In genomic region chr22:21593406-21594232, GRCh38 we compare ENCODE assay signal across 10 cellular contexts. TPM values are rescaled to one million over a fixed set of nuclear protein-coding genes. Genes with fewer than 3 reads are reported as not detected.
DNase-seq lines count a peak whose midpoint lies in the region; ATAC-seq and TF ChIP-seq lines count a peak whose summit lies in the region.
"Had no signal": no experiment of that assay in that cellular context is flagged by ENCODE, and none has a peak within 500 bp of the region (broad histone marks: within the 10 kb centered on the region; RNA-seq: fewer than 3 reads in every experiment).

No MANE protein-coding gene starts in this region.

- peaks cover 30% of the 10 kb centered on the region for H3K4me1 ChIP-seq in OCI-LY3 (ENCODE audit: low read length)
- peaks cover 14% of the 10 kb centered on the region for H3K4me1 ChIP-seq in osteoblast (ENCODE audit: insufficient read depth, low read length)
- peaks cover 42% of the 10 kb centered on the region for H3K4me1 ChIP-seq in psoas muscle

- H3K4me3 ChIP-seq in GM12864 (ENCODE audit: low read depth, low read length) (no peak overlapping the region), OCI-LY3 (ENCODE audit: low read length) (no peak overlapping the region), epithelial cell of proximal tubule (ENCODE audit: low read depth, low read length) (no peak overlapping the region), osteoblast (ENCODE audit: insufficient read depth, low read length) (no peak overlapping the region), psoas muscle (no peak overlapping the region)
- H3K4me3 ChIP-seq: testis had no signal

- H2AFZ ChIP-seq in OCI-LY3 (ENCODE audit: low read depth, low read length) (no peak overlapping the region), osteoblast (ENCODE audit: low read length) (no peak overlapping the region)

- peaks cover 87% of the 10 kb centered on the region for H4K20me1 ChIP-seq in OCI-LY3 (ENCODE audit: insufficient read depth, low read length)
- peaks cover 78% of the 10 kb centered on the region for H4K20me1 ChIP-seq in osteoblast (ENCODE audit: insufficient read depth, low read length)

- no peak overlapping the region for H3K4me2 ChIP-seq in OCI-LY3 (ENCODE audit: low read length)
- H3K4me2 ChIP-seq in osteoblast (ENCODE audit: insufficient read depth, low read length), result no peak overlapping the region

- H3K79me2 ChIP-seq in OCI-LY3 (ENCODE audit: low read length) (peaks cover 100% of the 10 kb centered on the region), osteoblast (ENCODE audit: insufficient read depth, low read length) (peaks cover 98% of the 10 kb centered on the region)

- intact Hi-C loops in psoas muscle (cut with DNase I), result loop anchor here in 1 of 2 donors (5.0 kb wide), 1 partner anchor 34 kb away; no protein-coding TSS in a partner anchor

- TF ChIP-seq CTCF in GM12864 (IDR thresholded peaks at IDR 0.05; ENCODE audit: low read depth, low read length, missing control alignments) (peak; percentile 14), OCI-LY3 (IDR thresholded peaks at IDR 0.05; ENCODE audit: low read depth, low read length) (peak; percentile 27; the same call in 1 of the 2 replicates), epithelial cell of proximal tubule (conservative IDR thresholded peaks at IDR 0.05; ENCODE audit: low read depth, low read length) (peak; percentile 59), osteoblast (IDR thresholded peaks at IDR 0.05; ENCODE audit: extremely low read depth, low read depth, low read length) (peak; percentile 39), psoas muscle (IDR thresholded peaks at IDR 0.05) (no peak)

- H3K27me3 ChIP-seq in OCI-LY3 (ENCODE audit: low read depth, low read length) (no peaks in the 10 kb centered on the region), osteoblast (ENCODE audit: insufficient read depth, low read length) (no peaks in the 10 kb centered on the region), psoas muscle (ENCODE audit: insufficient read depth in 3 of 3, low read length in 2 of 3) (no peaks in the 10 kb centered on the region)
- H3K27me3 ChIP-seq: testis had no signal

- no peak for ATAC-seq in psoas muscle

- no peaks in the 10 kb centered on the region for H3K9me3 ChIP-seq in OCI-LY3 (ENCODE audit: insufficient read depth, low read length)
- no peaks in the 10 kb centered on the region for H3K9me3 ChIP-seq in osteoblast (ENCODE audit: low read depth, low read length)
- no peaks in the 10 kb centered on the region for H3K9me3 ChIP-seq in psoas muscle
- H3K9me3 ChIP-seq: testis had no signal

- no peak overlapping the region for H3K9ac ChIP-seq in OCI-LY3 (ENCODE audit: low read length)

- DNase-seq in GM12864 (ENCODE audit: low read depth), result no peak
- no peak for DNase-seq in epithelial cell of proximal tubule (ENCODE audit: low read depth)
- DNase-seq in osteoblast (ENCODE audit: insufficient read length, low spot score, missing footprints), result no peak
- DNase-seq in globus pallidus (ENCODE audit: low spot score), result no peak
- DNase-seq in DMS79 (lab: John Stamatoyannopoulos, UW), result no peak
- DNase-seq in psoas muscle, result no peak
- DNase-seq: NCI-H1105 treated with DMSO at 0.1 percent for 48 hours, testis had no signal

- H3K27ac ChIP-seq in OCI-LY3 (ENCODE audit: low read length), result no peak overlapping the region
- no peak overlapping the region for H3K27ac ChIP-seq in osteoblast (ENCODE audit: low read depth, low read length)
- no peak overlapping the region for H3K27ac ChIP-seq in psoas muscle
- H3K27ac ChIP-seq: testis had no signal

- 67 to 82% (median 72%) methylated on average over 11 of the region's 11 CpGs for WGBS in psoas muscle, 3 donors

- peaks cover 69% of the 10 kb centered on the region for H3K36me3 ChIP-seq in OCI-LY3 (replicated peaks; ENCODE audit: low read depth, low read length)
- H3K36me3 ChIP-seq in osteoblast (ENCODE audit: insufficient read depth, low read length), result peaks cover 43% of the 10 kb centered on the region
- H3K36me3 ChIP-seq in psoas muscle (ENCODE audit: insufficient read depth in 1 of 2, low read depth in 1 of 2), result peaks cover 4 to 37% of the 10 kb centered on the region in 2 donors

RNA-seq across cellular contexts. Expression of gene UBE2L3, which starts 26.1 kb away (rescaled TPM):
- total RNA-seq in epithelial cell of proximal tubule, result 102 and 113 TPM in 2 replicates
- total RNA-seq in osteoblast, result 40.2 and 40.4 TPM in 2 replicates
- total RNA-seq in psoas muscle, result 10 to 100 TPM; 44.9 to 57.3 (median 53.1) TPM
- 100 to 1,000 TPM in 1 of 3 donors, 10 to 100 TPM in 2; 51.4 to 144 (median 89.9) TPM for polyA plus RNA-seq in psoas muscle

RNA-seq across cellular contexts. Expression of gene YDJC, which starts 36.2 kb away (rescaled TPM):
- total RNA-seq in epithelial cell of proximal tubule (123 TPM in 2 replicates), osteoblast (15.6 and 25.0 TPM in 2 replicates), psoas muscle (1 to 10 TPM; 2.4 to 5.4 (median 3.3) TPM)
- polyA plus RNA-seq in psoas muscle, result 1 to 10 TPM; 3.6 to 5.8 (median 4.0) TPM

RNA-seq across cellular contexts. Expression of gene CCDC116, which starts 38.9 kb away (rescaled TPM):
- total RNA-seq in epithelial cell of proximal tubule (0.17 and 0.29 TPM in 2 replicates), osteoblast (0.29 and 0.36 TPM in 2 replicates), psoas muscle (under 1 TPM; 0.13 to 0.24 (median 0.20) TPM)
- under 1 TPM; 0.07 to 0.32 (median 0.14) TPM for polyA plus RNA-seq in psoas muscle
- total RNA-seq: skeletal muscle tissue had no signal

RNA-seq across cellular contexts. Expression of gene RIMBP3C, which starts 42.4 kb away (rescaled TPM):
- total RNA-seq in epithelial cell of proximal tubule, result 0.12 TPM in 1 of 2 replicates, not detected in the other
- 0.29 and 0.36 TPM in 2 replicates for total RNA-seq in osteoblast
- not detected for total RNA-seq in psoas muscle
- under 1 TPM; 0.01 to 0.04 (median 0.04) TPM for polyA plus RNA-seq in psoas muscle
- total RNA-seq: skeletal muscle tissue had no signal

RNA-seq across cellular contexts. Expression of gene SDF2L1, which starts 48.5 kb away (rescaled TPM):
- total RNA-seq in epithelial cell of proximal tubule, result 93.2 and 109 TPM in 2 replicates
- total RNA-seq in osteoblast, result 10.5 and 13.3 TPM in 2 replicates
- total RNA-seq in psoas muscle, result 10 to 100 TPM in 3 of 4 donors, 1 to 10 TPM in 1; 6.9 to 13.0 (median 11.6) TPM
- polyA plus RNA-seq in psoas muscle, result 10 to 100 TPM; 16.8 to 53.5 (median 26.0) TPM
